1 cellular context compared by ENCODE assay signal in genomic region chr9:126419475-126419874, GRCh38.
TF ChIP-seq lines count a peak whose summit lies in the region.

No MANE protein-coding gene starts in this region.

TF ChIP-seq in HCT116, 20 proteins besides CTCF, POLR2A, EP300 and RAD21:
- TF ChIP-seq CBX3 (IDR thresholded peaks at IDR 0.05; ENCODE audit: low read depth) = no peak
- TF ChIP-seq JUND (IDR thresholded peaks at IDR 0.05) = 0 out of 2 replicates have a peak, but pooled peaks have one; percentile 17
